ENCODE assay signal across 26 cellular contexts in the genomic region with DNA sequence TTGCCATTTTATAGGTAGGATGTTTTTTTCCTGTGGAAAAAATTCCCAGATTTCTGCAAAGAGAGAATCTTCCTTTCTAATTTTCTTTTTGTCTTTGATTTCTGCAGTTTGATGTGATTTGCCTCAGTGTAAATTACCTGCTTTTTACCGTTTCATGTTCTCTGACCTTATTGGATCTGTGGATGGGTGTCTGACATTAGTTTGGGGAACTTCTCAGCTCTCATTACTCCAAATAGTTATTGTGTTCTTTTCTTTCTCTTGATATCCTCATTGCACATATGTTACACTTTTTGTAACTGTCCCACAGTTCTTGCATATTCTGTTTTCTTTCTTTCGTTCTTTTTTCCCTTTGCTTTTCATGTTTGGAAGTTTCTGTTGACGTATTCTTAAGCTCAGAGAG. TPM values are rescaled to one million over a fixed set of nuclear protein-coding genes. Genes with fewer than 3 reads are reported as not detected.
DNase-seq lines count a peak whose midpoint lies in the region; ATAC-seq and TF ChIP-seq lines count a peak whose summit lies in the region.
"Had no signal": no experiment of that assay in that cellular context is flagged by ENCODE, and none has a peak within 500 bp of the region (broad histone marks: within the 10 kb centered on the region; RNA-seq: fewer than 3 reads in every experiment).

No MANE protein-coding gene starts in this region.

- no peaks in the 10 kb centered on the region for H3K9me3 ChIP-seq in CD8-positive, alpha-beta memory T cell (ENCODE audit: low read length)
- H3K9me3 ChIP-seq: A549, ascending aorta, Caco-2, heart left ventricle, tibial artery had no signal

- POLR2A ChIA-PET in activated CD8-positive, alpha-beta T cell treated with anti-CD3 and anti-CD28 coated beads for 36 hours (lab: Charles Lee), result interaction anchor here (0.6 kb wide), 1 partner anchor 25 kb away, joined by 4 read pairs; no protein-coding TSS in a partner anchor
- POLR2A ChIA-PET in activated CD8-positive, alpha-beta T cell treated with anti-CD3 and anti-CD28 coated beads, Interleukin-2, amount 10 ng/mL, durations not matched to agents 7 days and 5 days (lab: Charles Lee), result interaction anchor here (0.6 kb wide), 1 partner anchor 14 kb away, joined by 3 read pairs; no protein-coding TSS in a partner anchor
- POLR2A ChIA-PET in CD8-positive, alpha-beta memory T cell (lab: Charles Lee), result interaction anchor here (0.6 kb wide), 1 partner anchor 61 kb away, joined by 3 read pairs; no protein-coding TSS in a partner anchor

- H3K27me3 ChIP-seq in CD8-positive, alpha-beta memory T cell (ENCODE audit: insufficient read depth, low read length, poor library complexity, severe bottlenecking), result no peaks in the 10 kb centered on the region
- H3K27me3 ChIP-seq: ascending aorta, cardiac muscle cell, heart left ventricle, tibial artery had no signal

- H3K36me3 ChIP-seq in CD8-positive, alpha-beta memory T cell (ENCODE audit: insufficient read depth, low read length), result peaks cover 24% of the 10 kb centered on the region

- H3K4me1 ChIP-seq in CD8-positive, alpha-beta memory T cell (ENCODE audit: insufficient read depth, low read length), result peaks cover 28% of the 10 kb centered on the region
- H3K4me1 ChIP-seq: A549, ascending aorta, Caco-2, tibial artery had no signal

- no peak overlapping the region for H3K4me3 Mint-ChIP-seq in activated CD8-positive, alpha-beta T cell treated with anti-CD3 and anti-CD28 coated beads for 36 hours
- H3K4me3 Mint-ChIP-seq in activated CD8-positive, alpha-beta T cell treated with anti-CD3 and anti-CD28 coated beads, Interleukin-2, amount 10 ng/mL, durations not matched to agents 7 days and 5 days, result no peak overlapping the region
- H3K4me3 Mint-ChIP-seq in CD8-positive, alpha-beta memory T cell, result peak overlapping the region in 3 of 7 donors; percentile 1 to 17 (median 15)
- no peak overlapping the region for H3K4me3 Mint-ChIP-seq in activated naive CD8-positive, alpha-beta T cell treated with anti-CD3 and anti-CD28 coated beads, Interleukin-2, amount 50 U/mL, for 24 hours
- no peak overlapping the region for H3K4me3 Mint-ChIP-seq in neural crest cell
- H3K4me3 Mint-ChIP-seq: stimulated activated naive CD8-positive, alpha-beta T cell treated with anti-CD3 and anti-CD28 coated beads, Interleukin-15, amount 100 ng/mL, for 72 hours had no signal

- no peaks in the 10 kb centered on the region for H3K27me3 Mint-ChIP-seq in activated CD8-positive, alpha-beta T cell treated with anti-CD3 and anti-CD28 coated beads for 36 hours
- no peaks in the 10 kb centered on the region for H3K27me3 Mint-ChIP-seq in activated CD8-positive, alpha-beta T cell treated with anti-CD3 and anti-CD28 coated beads, Interleukin-2, amount 10 ng/mL, durations not matched to agents 7 days and 5 days (ENCODE audit: low read depth)
- no peaks in the 10 kb centered on the region for H3K27me3 Mint-ChIP-seq in CD8-positive, alpha-beta memory T cell
- no peaks in the 10 kb centered on the region for H3K27me3 Mint-ChIP-seq in activated naive CD8-positive, alpha-beta T cell treated with anti-CD3 and anti-CD28 coated beads, Interleukin-2, amount 50 U/mL, for 24 hours
- no peaks in the 10 kb centered on the region for H3K27me3 Mint-ChIP-seq in neural crest cell (ENCODE audit: low read depth)
- H3K27me3 Mint-ChIP-seq: stimulated activated naive CD8-positive, alpha-beta T cell treated with anti-CD3 and anti-CD28 coated beads, Interleukin-15, amount 100 ng/mL, for 72 hours had no signal

- CTCF ChIA-PET in activated CD8-positive, alpha-beta T cell treated with anti-CD3 and anti-CD28 coated beads for 36 hours (lab: Charles Lee), result no interaction called here
- CTCF ChIA-PET in activated CD8-positive, alpha-beta T cell treated with anti-CD3 and anti-CD28 coated beads, Interleukin-2, amount 10 ng/mL, durations not matched to agents 7 days and 5 days (lab: Charles Lee), result interaction anchor here (0.7 to 1.4 kb wide), 2 partner anchors 75 to 102 kb away, joined by 3 read pairs; no protein-coding TSS in a partner anchor
- CTCF ChIA-PET in CD8-positive, alpha-beta memory T cell (lab: Charles Lee), result no interaction called here

- peaks cover 58% of the 10 kb centered on the region for H3K4me1 Mint-ChIP-seq in activated CD8-positive, alpha-beta T cell treated with anti-CD3 and anti-CD28 coated beads for 36 hours (ENCODE audit: low read depth)
- H3K4me1 Mint-ChIP-seq in activated CD8-positive, alpha-beta T cell treated with anti-CD3 and anti-CD28 coated beads, Interleukin-2, amount 10 ng/mL, durations not matched to agents 7 days and 5 days (ENCODE audit: low read depth), result peaks cover 22% of the 10 kb centered on the region
- peaks cover 57 to 85% (median 85%) of the 10 kb centered on the region in 3 donors for H3K4me1 Mint-ChIP-seq in CD8-positive, alpha-beta memory T cell
- H3K4me1 Mint-ChIP-seq in activated naive CD8-positive, alpha-beta T cell treated with anti-CD3 and anti-CD28 coated beads, Interleukin-2, amount 50 U/mL, for 24 hours, result peaks cover 65% of the 10 kb centered on the region
- no peaks in the 10 kb centered on the region for H3K4me1 Mint-ChIP-seq in neural crest cell

- no peaks in the 10 kb centered on the region for H3K9me3 Mint-ChIP-seq in activated CD8-positive, alpha-beta T cell treated with anti-CD3 and anti-CD28 coated beads for 36 hours
- no peaks in the 10 kb centered on the region for H3K9me3 Mint-ChIP-seq in activated CD8-positive, alpha-beta T cell treated with anti-CD3 and anti-CD28 coated beads, Interleukin-2, amount 10 ng/mL, durations not matched to agents 7 days and 5 days (ENCODE audit: insufficient read depth)
- H3K9me3 Mint-ChIP-seq in CD8-positive, alpha-beta memory T cell, result no peaks in the 10 kb centered on the region
- peaks cover 6% of the 10 kb centered on the region for H3K9me3 Mint-ChIP-seq in activated naive CD8-positive, alpha-beta T cell treated with anti-CD3 and anti-CD28 coated beads, Interleukin-2, amount 50 U/mL, for 24 hours
- no peaks in the 10 kb centered on the region for H3K9me3 Mint-ChIP-seq in neural crest cell

- H3K27ac ChIP-seq in CD8-positive, alpha-beta memory T cell (ENCODE audit: low read depth, low read length), result no peak overlapping the region
- H3K27ac ChIP-seq: A549, ascending aorta, cardiac muscle cell, coronary artery, heart left ventricle, SK-N-MC, tibial artery had no signal

- ATAC-seq in activated CD8-positive, alpha-beta T cell treated with anti-CD3 and anti-CD28 coated beads for 36 hours, result no peak
- no peak for ATAC-seq in activated CD8-positive, alpha-beta T cell treated with anti-CD3 and anti-CD28 coated beads, Interleukin-2, amount 10 ng/mL, durations not matched to agents 7 days and 5 days
- no peak for ATAC-seq in activated naive CD8-positive, alpha-beta T cell treated with anti-CD3 and anti-CD28 coated beads, Interleukin-2, amount 50 U/mL, for 24 hours
- no peak for ATAC-seq in GM21717 (IDR thresholded peaks at IDR 0.05; ENCODE audit: unreplicated experiment)
- ATAC-seq: A549; heart left ventricle; HepG2; sciatic nerve; stimulated activated naive CD8-positive, alpha-beta T cell treated with anti-CD3 and anti-CD28 coated beads, Interleukin-15, amount 100 ng/mL, for 72 hours had no signal

- TF ChIP-seq CTCF in activated CD8-positive, alpha-beta T cell treated with anti-CD3 and anti-CD28 coated beads for 36 hours (IDR thresholded peaks at IDR 0.05), result no peak
- no peak for TF ChIP-seq CTCF in neural crest cell (conservative IDR thresholded peaks at IDR 0.05)

- intact Hi-C loops in activated CD8-positive, alpha-beta T cell treated with anti-CD3 and anti-CD28 coated beads for 36 hours (cut with micrococcal nuclease), result no loop called here

- no peak overlapping the region for H3K4me3 ChIP-seq in CD8-positive, alpha-beta memory T cell (ENCODE audit: low read length)
- H3K4me3 ChIP-seq: A549, ascending aorta, cardiac muscle cell, coronary artery, heart left ventricle, SK-N-MC, tibial artery had no signal

- H3K27ac Mint-ChIP-seq in activated CD8-positive, alpha-beta T cell treated with anti-CD3 and anti-CD28 coated beads for 36 hours, result peak overlapping the region; percentile 44
- H3K27ac Mint-ChIP-seq in activated CD8-positive, alpha-beta T cell treated with anti-CD3 and anti-CD28 coated beads, Interleukin-2, amount 10 ng/mL, durations not matched to agents 7 days and 5 days, result no peak overlapping the region
- H3K27ac Mint-ChIP-seq in CD8-positive, alpha-beta memory T cell, result peak overlapping the region in 7 of 8 donors; percentile 20 to 86 (median 79)
- H3K27ac Mint-ChIP-seq in activated naive CD8-positive, alpha-beta T cell treated with anti-CD3 and anti-CD28 coated beads, Interleukin-2, amount 50 U/mL, for 24 hours, result peak overlapping the region; percentile 0
- peak overlapping the region; percentile 31 for H3K27ac Mint-ChIP-seq in neural crest cell (ENCODE audit: unreplicated experiment)

- no peak for DNase-seq in activated CD8-positive, alpha-beta T cell treated with anti-CD3 and anti-CD28 coated beads for 36 hours
- no peak for DNase-seq in activated CD8-positive, alpha-beta T cell treated with anti-CD3 and anti-CD28 coated beads, Interleukin-2, amount 10 ng/mL, durations not matched to agents 7 days and 5 days
- DNase-seq in CD8-positive, alpha-beta memory T cell, result no peak
- no peak for DNase-seq in activated naive CD8-positive, alpha-beta T cell treated with anti-CD3 and anti-CD28 coated beads, Interleukin-2, amount 50 U/mL, for 24 hours
- no peak for DNase-seq in neural crest cell (ENCODE audit: low read depth, low spot score)
- no peak for DNase-seq in OCI-M2 (lab: John Stamatoyannopoulos, UW; ENCODE audit: unreplicated experiment)
- no peak for DNase-seq in NCI-H510A treated with DMSO at 0.1 percent for 48 hours (lab: John Stamatoyannopoulos, UW)
- DNase-seq: activated naive CD4-positive, alpha-beta T cell treated with anti-CD3 and anti-CD28 coated beads, Interleukin-2, amount 50 U/mL, for 16 hours; AML-193; Caco-2; GOT3; heart left ventricle; NCI-H146; NCI-H446; stimulated activated CD4-positive, alpha-beta T cell treated with anti-CD3 and anti-CD28 coated beads, Interleukin-4, amount 100 ng/mL, for 4 hours; stimulated activated naive CD8-positive, alpha-beta T cell treated with anti-CD3 and anti-CD28 coated beads, Interleukin-15, amount 100 ng/mL, for 72 hours had no signal

- peaks cover 44% of the 10 kb centered on the region for H3K36me3 Mint-ChIP-seq in activated CD8-positive, alpha-beta T cell treated with anti-CD3 and anti-CD28 coated beads for 36 hours (ENCODE audit: low read depth)
- peaks cover 59% of the 10 kb centered on the region for H3K36me3 Mint-ChIP-seq in activated CD8-positive, alpha-beta T cell treated with anti-CD3 and anti-CD28 coated beads, Interleukin-2, amount 10 ng/mL, durations not matched to agents 7 days and 5 days (ENCODE audit: low read depth)
- peaks cover 7 to 75% (median 27%) of the 10 kb centered on the region in 3 donors for H3K36me3 Mint-ChIP-seq in CD8-positive, alpha-beta memory T cell
- H3K36me3 Mint-ChIP-seq in activated naive CD8-positive, alpha-beta T cell treated with anti-CD3 and anti-CD28 coated beads, Interleukin-2, amount 50 U/mL, for 24 hours (ENCODE audit: low read depth), result peaks cover 29% of the 10 kb centered on the region
- H3K36me3 Mint-ChIP-seq in neural crest cell (ENCODE audit: low read depth), result peaks cover 2% of the 10 kb centered on the region

RNA-seq across cellular contexts. Expression of a gene that starts 28.5 kb away (rescaled TPM):
- total RNA-seq in activated CD8-positive, alpha-beta T cell treated with anti-CD3 and anti-CD28 coated beads for 36 hours, result under 1 TPM; 0.31 to 0.50 TPM
- total RNA-seq in activated CD8-positive, alpha-beta T cell treated with anti-CD3 and anti-CD28 coated beads, Interleukin-2, amount 10 ng/mL, durations not matched to agents 7 days and 5 days, result under 1 TPM; 0.05 to 0.16 TPM
- 1 to 10 TPM in 1 of 2 experiments, under 1 TPM in 1; 0.82 to 1.3 TPM for total RNA-seq in CD8-positive, alpha-beta memory T cell
- polyA plus RNA-seq in CD8-positive, alpha-beta memory T cell, result 0.31 TPM
- 7.2 and 9.7 TPM in 2 replicates for total RNA-seq in neural crest cell
- total RNA-seq: HepG2, OCI-LY7 had no signal

RNA-seq across cellular contexts. Expression of a gene that starts 51.2 kb away (rescaled TPM):
- 100 to 1,000 TPM; 197 TPM for total RNA-seq in activated CD8-positive, alpha-beta T cell treated with anti-CD3 and anti-CD28 coated beads for 36 hours
- total RNA-seq in activated CD8-positive, alpha-beta T cell treated with anti-CD3 and anti-CD28 coated beads, Interleukin-2, amount 10 ng/mL, durations not matched to agents 7 days and 5 days, result 100 to 1,000 TPM; 133 to 137 TPM
- total RNA-seq in CD8-positive, alpha-beta memory T cell, result 100 to 1,000 TPM; 198 to 203 TPM
- polyA plus RNA-seq in CD8-positive, alpha-beta memory T cell, result 58.9 TPM
- 104 and 109 TPM in 2 replicates for total RNA-seq in neural crest cell
